Comparison of ENCODE assay signal across 28 cellular contexts in genomic region chr17:35575759-35576158, GRCh38. TPM values are rescaled to one million over a fixed set of nuclear protein-coding genes. Genes with fewer than 3 reads are reported as not detected.
A peak's percentile ranks its signal among the peaks of the same experiment; 100 is the strongest.
DNase-seq lines count a peak whose midpoint lies in the region; ATAC-seq and TF ChIP-seq lines count a peak whose summit lies in the region.
"Had no signal": no experiment of that assay in that cellular context is flagged by ENCODE, and none has a peak within 500 bp of the region (broad histone marks: within the 10 kb centered on the region; RNA-seq: fewer than 3 reads in every experiment).

No MANE protein-coding gene starts in this region.

- intact Hi-C loops in natural killer cell (cut with micrococcal nuclease): loop anchor here (5.0 kb wide), 1 partner anchor 263 kb away; no protein-coding TSS in a partner anchor
- intact Hi-C loops in left cardiac atrium (cut with DNase I): no loop called here

- DNase-seq in natural killer cell: no peak
- DNase-seq in natural killer cell treated with Interleukin-12 subunit alpha and Interleukin-12 subunit beta and Interleukin-15 and Interleukin-18, amount 100 ng/mL, for 72 hours (ENCODE audit: low spot score): no peak
- no peak for DNase-seq in T-cell
- DNase-seq in islet precursor cell: peak; percentile 30
- no peak for DNase-seq in GDM1 (lab: John Stamatoyannopoulos, UW)
- no peak for DNase-seq in left cardiac atrium
- DNase-seq: activated CD8-positive, alpha-beta memory T cell treated with anti-CD3 and anti-CD28 coated beads for 24 hours; activated naive CD4-positive, alpha-beta T cell; activated T-cell treated with anti-CD3 and anti-CD28 coated beads, Interleukin-2, amount 50 U/mL, for 1 hour; aorta; foreskin melanocyte; H9; mesendoderm; NCI-H1105; NCI-H187 treated with DMSO at 0.1 percent for 48 hours; NCI-H526; Peyer's patch; stimulated activated naive CD8-positive, alpha-beta T cell treated with anti-CD3 and anti-CD28 coated beads, Interleukin-15, Interleukin-2, amounts not matched to agents 100 U/mL and 50 U/mL, for 24 hours; tibial artery had no signal

- H3K4me3 Mint-ChIP-seq in natural killer cell (no peak overlapping the region), T-cell (no peak overlapping the region)
- H3K4me3 Mint-ChIP-seq in natural killer cell treated with Interleukin-12 subunit alpha and Interleukin-12 subunit beta and Interleukin-15 and Interleukin-18, amount 100 ng/mL, for 72 hours: no peak overlapping the region
- H3K4me3 Mint-ChIP-seq: H9 had no signal

- CTCF ChIA-PET in T-cell (lab: Charles Lee): interaction anchor here in 1 of 2 donors (0.7 to 1.7 kb wide), 2 partner anchors 262 to 595 kb away, joined by 4 to 6 read pairs; no protein-coding TSS in a partner anchor

- TF ChIP-seq CTCF in natural killer cell (IDR thresholded peaks at IDR 0.05): no peak

- no peak for ATAC-seq in natural killer cell
- ATAC-seq in natural killer cell treated with Interleukin-12 subunit alpha and Interleukin-12 subunit beta and Interleukin-15 and Interleukin-18, amount 100 ng/mL, for 72 hours: no peak
- ATAC-seq in T-cell (replicated peaks in 1 of 4): no peak
- no peak for ATAC-seq in HG03280 (IDR thresholded peaks at IDR 0.05; ENCODE audit: unreplicated experiment)
- no peak for ATAC-seq in left cardiac atrium
- ATAC-seq: GM12878; left lobe of liver; stimulated activated naive CD8-positive, alpha-beta T cell treated with anti-CD3 and anti-CD28 coated beads, Interleukin-15, Interleukin-2, amounts not matched to agents 100 U/mL and 50 U/mL, for 24 hours had no signal

- H3K9me3 Mint-ChIP-seq in natural killer cell (no peaks in the 10 kb centered on the region), T-cell (no peaks in the 10 kb centered on the region)
- no peaks in the 10 kb centered on the region for H3K9me3 Mint-ChIP-seq in natural killer cell treated with Interleukin-12 subunit alpha and Interleukin-12 subunit beta and Interleukin-15 and Interleukin-18, amount 100 ng/mL, for 72 hours
- H3K9me3 Mint-ChIP-seq: H9 had no signal

- H3K4me1 Mint-ChIP-seq in natural killer cell (peaks cover 19 to 20% of the 10 kb centered on the region in 2 donors), T-cell (peaks cover 30 to 39% (median 34%) of the 10 kb centered on the region in 3 donors)
- peaks cover 21 to 26% of the 10 kb centered on the region in 2 donors for H3K4me1 Mint-ChIP-seq in natural killer cell treated with Interleukin-12 subunit alpha and Interleukin-12 subunit beta and Interleukin-15 and Interleukin-18, amount 100 ng/mL, for 72 hours (ENCODE audit: low read depth in 2 of 2)

- POLR2A ChIA-PET in T-cell (lab: Charles Lee): interaction anchor here (0.6 to 0.7 kb wide), 4 partner anchors 10 to 243 kb away, joined by 3 to 8 read pairs (median 4); no protein-coding TSS in a partner anchor

- H3K27me3 Mint-ChIP-seq in natural killer cell (ENCODE audit: low read depth in 2 of 2) (no peaks in the 10 kb centered on the region), T-cell (no peaks in the 10 kb centered on the region)
- H3K27me3 Mint-ChIP-seq in natural killer cell treated with Interleukin-12 subunit alpha and Interleukin-12 subunit beta and Interleukin-15 and Interleukin-18, amount 100 ng/mL, for 72 hours: no peaks in the 10 kb centered on the region

- H3K27ac Mint-ChIP-seq in natural killer cell (peak overlapping the region; percentile 13 to 99), T-cell (peak overlapping the region; percentile 2 to 99)
- peak overlapping the region in 1 of 2 donors; percentile 56 for H3K27ac Mint-ChIP-seq in natural killer cell treated with Interleukin-12 subunit alpha and Interleukin-12 subunit beta and Interleukin-15 and Interleukin-18, amount 100 ng/mL, for 72 hours
- H3K27ac Mint-ChIP-seq: H9 had no signal

- H3K36me3 Mint-ChIP-seq in natural killer cell: no peaks in the 10 kb centered on the region
- H3K36me3 Mint-ChIP-seq in natural killer cell treated with Interleukin-12 subunit alpha and Interleukin-12 subunit beta and Interleukin-15 and Interleukin-18, amount 100 ng/mL, for 72 hours: no peaks in the 10 kb centered on the region
- peaks cover 5% of the 10 kb centered on the region for H3K36me3 Mint-ChIP-seq in T-cell

RNA-seq across cellular contexts. Expression of gene PEX12, which starts 2.6 kb away (rescaled TPM):
- 1 to 10 TPM; 2.5 to 3.0 (median 2.9) TPM for total RNA-seq in natural killer cell
- total RNA-seq in natural killer cell treated with Interleukin-12 subunit alpha and Interleukin-12 subunit beta and Interleukin-15 and Interleukin-18, amount 100 ng/mL, for 72 hours: 1 to 10 TPM; 3.5 to 4.5 TPM
- 1 to 10 TPM; 3.6 to 6.6 (median 5.6) TPM for total RNA-seq in T-cell
- 1 to 10 TPM; 6.3 to 6.5 TPM for total RNA-seq in left cardiac atrium

RNA-seq across cellular contexts. Expression of gene AP2B1, which starts 11.4 kb away (rescaled TPM):
- 100 to 1,000 TPM; 111 to 148 (median 139) TPM for total RNA-seq in natural killer cell
- total RNA-seq in natural killer cell treated with Interleukin-12 subunit alpha and Interleukin-12 subunit beta and Interleukin-15 and Interleukin-18, amount 100 ng/mL, for 72 hours: 100 to 1,000 TPM; 158 to 171 TPM
- total RNA-seq in T-cell: 100 to 1,000 TPM; 106 to 157 (median 134) TPM
- 100 to 1,000 TPM; 132 to 152 TPM for total RNA-seq in left cardiac atrium

RNA-seq across cellular contexts. Expression of gene SLFN14, which starts 15.1 kb away (rescaled TPM):
- total RNA-seq in natural killer cell: under 1 TPM in 2 of 3 donors, not detected in 1; 0.35 to 0.47 TPM
- not detected for total RNA-seq in natural killer cell treated with Interleukin-12 subunit alpha and Interleukin-12 subunit beta and Interleukin-15 and Interleukin-18, amount 100 ng/mL, for 72 hours
- not detected for total RNA-seq in T-cell
- not detected for total RNA-seq in left cardiac atrium
- total RNA-seq: esophagus muscularis mucosa, H9, hepatocyte, MCF 10A, omental fat pad, Peyer's patch, SJSA1 had no signal

RNA-seq across cellular contexts. Expression of gene SLFN12L, which starts 38.3 kb away (rescaled TPM):
- total RNA-seq in natural killer cell (100 to 1,000 TPM; 126 to 174 (median 130) TPM), T-cell (100 to 1,000 TPM in 1 of 5 donors, 10 to 100 TPM in 4; 79.7 to 113 (median 90.7) TPM), left cardiac atrium (1 to 10 TPM; 1.0 to 1.3 TPM)
- 10 to 100 TPM; 40.2 to 83.7 TPM for total RNA-seq in natural killer cell treated with Interleukin-12 subunit alpha and Interleukin-12 subunit beta and Interleukin-15 and Interleukin-18, amount 100 ng/mL, for 72 hours
- total RNA-seq: cardiac muscle cell, H9 had no signal
